In the genomic region with DNA sequence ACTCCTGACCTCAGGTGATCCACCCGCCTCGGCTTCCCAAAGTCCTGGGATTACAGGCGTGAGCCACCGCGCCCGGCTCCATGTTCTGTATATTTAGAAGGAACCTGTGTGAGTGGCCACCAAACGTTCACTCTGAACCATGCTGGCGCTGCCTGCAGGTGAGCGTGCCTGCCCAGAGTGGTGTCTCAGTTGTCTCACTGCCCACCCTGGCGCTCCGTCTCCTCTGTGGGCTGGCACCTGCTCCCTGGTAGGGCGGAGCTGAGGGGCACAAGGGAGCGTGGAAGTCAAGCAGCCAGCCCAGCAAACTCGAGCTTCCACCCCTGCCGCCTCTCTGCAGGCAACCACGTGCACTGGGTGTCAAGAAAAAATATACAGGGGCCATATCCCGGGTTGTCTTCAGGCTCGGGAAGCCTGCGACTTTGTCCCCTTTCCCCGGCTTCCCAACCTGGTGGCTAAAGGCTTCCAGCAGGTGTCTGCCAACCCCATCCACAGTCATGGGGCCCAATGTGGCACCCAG, we compare ENCODE assay signal across 13 cellular contexts. TPM values are rescaled to one million over a fixed set of nuclear protein-coding genes. Genes with fewer than 3 reads are reported as not detected.
DNase-seq lines count a peak whose midpoint lies in the region; ATAC-seq and TF ChIP-seq lines count a peak whose summit lies in the region.
"Had no signal": no experiment of that assay in that cellular context is flagged by ENCODE, and none has a peak within 500 bp of the region (broad histone marks: within the 10 kb centered on the region; RNA-seq: fewer than 3 reads in every experiment).

No MANE protein-coding gene starts in this region.

- no peaks in the 10 kb centered on the region for H3K27me3 Mint-ChIP-seq in CD8-positive, alpha-beta T cell (ENCODE audit: low read depth)
- H3K27me3 Mint-ChIP-seq: activated CD8-positive, alpha-beta memory T cell treated with anti-CD3 and anti-CD28 coated beads, Interleukin-2, amount 10 ng/mL, durations not matched to agents 7 days and 5 days; stimulated activated naive CD8-positive, alpha-beta T cell treated with anti-CD3 and anti-CD28 coated beads, Interleukin-15, amount 100 ng/mL, for 72 hours had no signal

- peak overlapping the region; percentile 13 for H3K27ac Mint-ChIP-seq in CD8-positive, alpha-beta T cell
- H3K27ac Mint-ChIP-seq: activated CD8-positive, alpha-beta memory T cell treated with anti-CD3 and anti-CD28 coated beads, Interleukin-2, amount 10 ng/mL, durations not matched to agents 7 days and 5 days had no signal

- peaks cover 11% of the 10 kb centered on the region for H3K4me1 Mint-ChIP-seq in CD8-positive, alpha-beta T cell (ENCODE audit: low read depth)

- peaks cover 9% of the 10 kb centered on the region for H3K36me3 Mint-ChIP-seq in CD8-positive, alpha-beta T cell

- H3K9me3 Mint-ChIP-seq in CD8-positive, alpha-beta T cell, result no peaks in the 10 kb centered on the region
- H3K9me3 Mint-ChIP-seq: stimulated activated naive CD8-positive, alpha-beta T cell treated with anti-CD3 and anti-CD28 coated beads, Interleukin-15, amount 100 ng/mL, for 72 hours had no signal

- 29 to 68% methylated on average over 11 to 20 of the region's 20 CpGs for WGBS in body of pancreas, 2 donors
- 80% methylated on average over 20 of the region's 20 CpGs for WGBS in liver
- WGBS in spleen, 5 donors, result 80 to 86% (median 81%) methylated on average over 15 to 20 of the region's 20 CpGs

- intact Hi-C loops in CD8-positive, alpha-beta T cell (cut with DNase I, micrococcal nuclease), result no loop called here
- intact Hi-C loops in body of pancreas (cut with DNase I) (no loop called here), spleen (cut with DNase I; ENCODE audit: low total_unique reads) (no loop called here)

- DNase-seq in CD8-positive, alpha-beta T cell, result no peak
- DNase-seq in body of pancreas, result peak; percentile 36 to 49 (median 47)
- DNase-seq in spleen, result no peak
- DNase-seq in activated CD4-positive, CD25-positive, alpha-beta regulatory T cell (lab: John Stamatoyannopoulos, UW), result no peak
- DNase-seq in effector memory CD4-positive, alpha-beta T cell, result no peak
- DNase-seq: activated CD8-positive, alpha-beta memory T cell treated with anti-CD3 and anti-CD28 coated beads, Interleukin-2, amount 10 ng/mL, durations not matched to agents 7 days and 5 days; NCI-H1694; OCI-M1; stimulated activated CD4-positive, alpha-beta T cell treated with anti-CD3 and anti-CD28 coated beads, Interleukin-2, amount 100 ng/mL, for 48 hours; stimulated activated naive CD8-positive, alpha-beta T cell treated with anti-CD3 and anti-CD28 coated beads, Interleukin-15, amount 100 ng/mL, for 72 hours had no signal

- no peak overlapping the region for H3K4me3 Mint-ChIP-seq in CD8-positive, alpha-beta T cell
- H3K4me3 Mint-ChIP-seq: activated CD8-positive, alpha-beta memory T cell treated with anti-CD3 and anti-CD28 coated beads, Interleukin-2, amount 10 ng/mL, durations not matched to agents 7 days and 5 days; stimulated activated naive CD8-positive, alpha-beta T cell treated with anti-CD3 and anti-CD28 coated beads, Interleukin-15, amount 100 ng/mL, for 72 hours had no signal

- H3K9ac ChIP-seq in liver (ENCODE audit: low read depth in 1 of 2, low read length in 2 of 2), result no peak overlapping the region

- no peak for TF ChIP-seq CTCF in CD8-positive, alpha-beta T cell (IDR thresholded peaks at IDR 0.05)
- no peak for TF ChIP-seq CTCF in body of pancreas (IDR thresholded peaks at IDR 0.05)
- TF ChIP-seq CTCF in liver (IDR thresholded peaks at IDR 0.05; ENCODE audit: low read depth, low read length, missing input control), result no peak
- TF ChIP-seq CTCF in spleen (IDR thresholded peaks at IDR 0.05 in 8 of 11, conservative IDR thresholded peaks at IDR 0.05 in 3 of 11), result no peak

- H3K36me3 ChIP-seq in CD8-positive, alpha-beta T cell (ENCODE audit: insufficient read depth, low read length), result no peaks in the 10 kb centered on the region
- H3K36me3 ChIP-seq in body of pancreas (replicated peaks in 1 of 2; ENCODE audit: insufficient read depth in 1 of 2, low read depth in 2 of 2) (no peaks in the 10 kb centered on the region), liver (ENCODE audit: control insufficient read depth in 4 of 4, insufficient read depth in 3 of 4, low read depth in 1 of 4, low read length in 3 of 4) (peaks cover 0 to 4% (median 0%) of the 10 kb centered on the region in 4 donors), spleen (peaks cover 0 to 33% (median 8%) of the 10 kb centered on the region in 6 donors)
- no peaks in the 10 kb centered on the region for H3K36me3 ChIP-seq in effector memory CD4-positive, alpha-beta T cell (ENCODE audit: control insufficient read depth, insufficient read depth, low read length)

- POLR2A ChIA-PET in CD8-positive, alpha-beta T cell (lab: Charles Lee), result no interaction called here

- H3K9me3 ChIP-seq in CD8-positive, alpha-beta T cell (ENCODE audit: low read length), result no peaks in the 10 kb centered on the region
- no peaks in the 10 kb centered on the region for H3K9me3 ChIP-seq in body of pancreas
- H3K9me3 ChIP-seq in liver (ENCODE audit: control insufficient read depth in 4 of 4, low read length in 3 of 4), result no peaks in the 10 kb centered on the region
- no peaks in the 10 kb centered on the region for H3K9me3 ChIP-seq in spleen
- no peaks in the 10 kb centered on the region for H3K9me3 ChIP-seq in effector memory CD4-positive, alpha-beta T cell (ENCODE audit: control insufficient read depth, low read length)

- no peak overlapping the region for H3K27ac ChIP-seq in CD8-positive, alpha-beta T cell (ENCODE audit: low read depth, low read length)
- H3K27ac ChIP-seq in body of pancreas, result peak overlapping the region; percentile 94 to 99 (median 98)
- H3K27ac ChIP-seq in liver (ENCODE audit: low read depth in 1 of 2, low read length in 2 of 2), result peak overlapping the region; percentile 73 to 80
- H3K27ac ChIP-seq in spleen, result peak overlapping the region; percentile 59 to 97 (median 77)
- no peak overlapping the region for H3K27ac ChIP-seq in effector memory CD4-positive, alpha-beta T cell (ENCODE audit: insufficient read depth, low read length, poor library complexity, severe bottlenecking)

- no peak overlapping the region for H3K4me3 ChIP-seq in CD8-positive, alpha-beta T cell (ENCODE audit: low read depth, low read length)
- H3K4me3 ChIP-seq in body of pancreas (no peak overlapping the region), liver (ENCODE audit: low read depth in 1 of 3, low read length in 3 of 3) (no peak overlapping the region), spleen (no peak overlapping the region)
- H3K4me3 ChIP-seq in effector memory CD4-positive, alpha-beta T cell (ENCODE audit: insufficient read depth, low read depth, low read length, poor library complexity, severe bottlenecking), result no peak overlapping the region

- TF ChIP-seq POLR2A in body of pancreas (IDR thresholded peaks at IDR 0.05), result no peak
- no peak for TF ChIP-seq POLR2A in spleen (IDR thresholded peaks at IDR 0.05)

- no peak for TF ChIP-seq RAD21 in liver (IDR thresholded peaks at IDR 0.05)

- H3K27me3 ChIP-seq in CD8-positive, alpha-beta T cell (ENCODE audit: insufficient read depth, low read length), result no peaks in the 10 kb centered on the region
- H3K27me3 ChIP-seq in body of pancreas (no peaks in the 10 kb centered on the region), liver (ENCODE audit: control insufficient read depth in 4 of 4, insufficient read depth in 4 of 4, low read length in 3 of 4) (no peaks in the 10 kb centered on the region), spleen (replicated peaks in 1 of 7) (no peaks in the 10 kb centered on the region)
- no peaks in the 10 kb centered on the region for H3K27me3 ChIP-seq in effector memory CD4-positive, alpha-beta T cell (replicated peaks; ENCODE audit: control insufficient read depth, insufficient read depth, low read length, poor library complexity, severe bottlenecking)

- peaks cover 11% of the 10 kb centered on the region for H3K4me1 ChIP-seq in CD8-positive, alpha-beta T cell (ENCODE audit: insufficient read depth, low read length)
- H3K4me1 ChIP-seq in body of pancreas (peaks cover 63% of the 10 kb centered on the region), liver (ENCODE audit: control insufficient read depth in 4 of 4, insufficient read depth in 4 of 4, low read length in 3 of 4) (peaks cover 0 to 2% (median 1%) of the 10 kb centered on the region in 4 donors), spleen (peaks cover under 1 to 91% (median 51%) of the 10 kb centered on the region in 6 donors)
- no peaks in the 10 kb centered on the region for H3K4me1 ChIP-seq in effector memory CD4-positive, alpha-beta T cell (ENCODE audit: control insufficient read depth, insufficient read depth, low read length, poor library complexity, severe bottlenecking)

- no peak for ATAC-seq in CD8-positive, alpha-beta T cell
- ATAC-seq in body of pancreas (no peak), GM18907 (IDR thresholded peaks at IDR 0.05; ENCODE audit: unreplicated experiment) (no peak), HG02981 (IDR thresholded peaks at IDR 0.05; ENCODE audit: unreplicated experiment) (no peak)
- ATAC-seq: activated CD8-positive, alpha-beta memory T cell treated with anti-CD3 and anti-CD28 coated beads, Interleukin-2, amount 10 ng/mL, durations not matched to agents 7 days and 5 days; stimulated activated naive CD8-positive, alpha-beta T cell treated with anti-CD3 and anti-CD28 coated beads, Interleukin-15, amount 100 ng/mL, for 72 hours had no signal

- CTCF ChIA-PET in CD8-positive, alpha-beta T cell (lab: Charles Lee), result interaction anchor here (0.7 to 14.1 kb wide), 6 partner anchors 22 to 167 kb away, joined by 3 to 227 read pairs (median 4); no protein-coding TSS in a partner anchor

TF ChIP-seq in liver, 16 proteins besides CTCF, POLR2A, EP300 and RAD21:
- TF ChIP-seq HNF4A (conservative IDR thresholded peaks at IDR 0.05) (no peak), EGR1 (IDR thresholded peaks at IDR 0.05; ENCODE audit: low read depth in 2 of 2) (no peak), YY1 (IDR thresholded peaks at IDR 0.05) (no peak), NR2F2 (IDR thresholded peaks at IDR 0.05) (no peak), FOXA2 (IDR thresholded peaks at IDR 0.05) (no peak)
- TF ChIP-seq, protein P1, sequence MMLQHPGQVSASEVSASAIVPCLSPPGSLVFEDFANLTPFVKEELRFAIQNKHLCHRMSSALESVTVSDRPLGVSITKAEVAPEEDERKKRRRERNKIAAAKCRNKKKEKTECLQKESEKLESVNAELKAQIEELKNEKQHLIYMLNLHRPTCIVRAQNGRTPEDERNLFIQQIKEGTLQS (IDR thresholded peaks at IDR 0.05), result no peak

RNA-seq across cellular contexts. Expression of a gene that starts 16.7 kb away (rescaled TPM):
- total RNA-seq in CD8-positive, alpha-beta T cell, result 10 to 100 TPM; 24.4 to 29.0 TPM
- 10 to 100 TPM; 27.0 to 44.5 TPM for total RNA-seq in body of pancreas
- 10 to 100 TPM; 27.5 to 32.7 TPM for total RNA-seq in liver
- 100 to 1,000 TPM; 114 to 154 TPM for polyA plus RNA-seq in liver
- 10 to 100 TPM; 52.6 to 87.1 (median 64.6) TPM for total RNA-seq in spleen
- polyA plus RNA-seq in spleen, result 100 to 1,000 TPM in 1 of 3 donors, 10 to 100 TPM in 2; 70.5 to 105 (median 90.1) TPM

RNA-seq across cellular contexts. Expression of a gene that starts 42.1 kb away (rescaled TPM):
- total RNA-seq in CD8-positive, alpha-beta T cell, result 1 to 10 TPM; 2.1 TPM
- total RNA-seq in body of pancreas (1 to 10 TPM; 2.0 to 4.9 TPM), liver (10 to 100 TPM in 1 of 2 donors, 1 to 10 TPM in 1; 9.0 to 15.0 TPM), spleen (10 to 100 TPM; 19.4 to 42.0 (median 27.0) TPM)
- polyA plus RNA-seq in liver (1 to 10 TPM; 5.1 to 5.6 TPM), spleen (1 to 10 TPM; 1.1 to 3.0 (median 1.5) TPM)

Comparison
In these comparisons a context has a peak if more than half of its experiments do, and no peak if none do; other contexts are left out.
1. DNase-seq: peak in body of pancreas (4 of 4); none in CD8-positive, alpha-beta T cell (0 of 7), spleen (single experiment), activated CD4-positive, CD25-positive, alpha-beta regulatory T cell (0 of 4) and effector memory CD4-positive, alpha-beta T cell (0 of 3).
2. H3K27ac ChIP-seq: peak in body of pancreas (4 of 4), liver (2 of 2) and spleen (8 of 8); none in CD8-positive, alpha-beta T cell (single experiment) and effector memory CD4-positive, alpha-beta T cell (single experiment).